In the genomic region with DNA sequence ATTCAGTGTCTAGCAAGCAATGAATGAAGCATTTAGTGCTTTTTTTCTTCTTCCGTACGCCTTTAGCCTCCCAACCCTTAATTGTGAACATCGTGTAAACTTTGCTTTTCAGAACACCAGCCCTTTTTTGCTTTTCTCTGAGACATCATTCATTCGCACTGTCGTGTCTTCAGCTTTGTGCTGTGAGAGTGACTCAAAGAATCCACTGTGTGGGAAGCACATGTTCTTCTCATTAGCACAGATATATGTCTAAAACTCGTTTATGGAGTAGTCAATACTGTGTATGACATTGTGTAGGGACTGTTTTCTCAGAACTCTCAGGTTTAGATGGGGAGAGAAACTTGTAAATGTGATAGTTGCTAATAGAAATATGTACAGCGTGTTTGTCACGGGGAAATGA, we compare ENCODE assay signal across 13 cellular contexts.
"Had no signal": no experiment of that assay in that cellular context is flagged by ENCODE, and none has a peak within 500 bp of the region (broad histone marks: within the 10 kb centered on the region; RNA-seq: fewer than 3 reads in every experiment).

No MANE protein-coding gene starts in this region.

- H3K27ac ChIP-seq: brain microvascular endothelial cell, left lung, thoracic aorta had no signal

- ATAC-seq: activated CD4-positive, CD25-positive, alpha-beta regulatory T cell treated with anti-CD3 and anti-CD28 coated beads, Interleukin-2, amount 50 U/mL, for 24 hours; left lung had no signal

- H3K9me3 ChIP-seq: left lung, thoracic aorta had no signal

- FAIRE-seq: islet of Langerhans had no signal

- H3K36me3 ChIP-seq: brain microvascular endothelial cell, left lung, thoracic aorta had no signal

- H3K4me3 ChIP-seq: left lung, thoracic aorta had no signal

- DNase-seq: activated CD4-positive, alpha-beta T cell treated with anti-CD3 and anti-CD28 coated beads, Interleukin-2, amount 50 U/mL, for 48 hours; activated CD8-positive, alpha-beta memory T cell treated with anti-CD3 and anti-CD28 coated beads, Interleukin-2, amount 50 U/mL, for 4 hours; activated naive CD4-positive, alpha-beta T cell treated with anti-CD3 and anti-CD28 coated beads for 36 hours; activated T-cell treated with anti-CD3 and anti-CD28 coated beads, Interleukin-2, amount 50 U/mL, for 72 hours; brain microvascular endothelial cell; cerebellar nuclear complex; left lung; occipital lobe; stimulated activated CD4-positive, alpha-beta T cell treated with anti-CD3 and anti-CD28 coated beads, Interleukin-12 subunit alpha, Interleukin-12 subunit beta, amount 100 ng/mL, for 4 hours; stimulated activated naive CD4-positive, alpha-beta T cell treated with Interleukin-2 at 50 U/mL for 16 hours had no signal

- H3K27me3 ChIP-seq: brain microvascular endothelial cell, left lung had no signal
